ENCODE assay signal across 8 cellular contexts in the genomic region with DNA sequence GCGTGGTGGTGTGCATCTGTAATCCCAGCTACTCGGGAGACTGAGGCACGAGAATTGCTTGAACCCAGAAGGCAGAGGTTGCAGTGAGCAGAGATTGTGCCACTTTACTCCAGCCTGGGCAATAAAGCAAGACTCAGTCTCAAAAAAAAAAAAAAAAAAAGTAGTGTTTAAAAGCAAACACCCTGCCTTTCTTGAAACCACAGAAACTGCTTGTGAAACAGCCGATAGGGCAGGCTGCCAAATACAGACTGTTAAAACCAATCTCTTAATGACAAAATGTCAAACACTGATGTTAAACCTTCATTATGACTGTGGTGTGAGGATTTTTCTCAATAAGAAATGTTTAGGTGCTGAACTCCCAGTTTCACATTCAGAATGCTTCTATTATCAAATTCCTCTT. TPM values are rescaled to one million over a fixed set of nuclear protein-coding genes. Genes with fewer than 3 reads are reported as not detected.
DNase-seq lines count a peak whose midpoint lies in the region; ATAC-seq and TF ChIP-seq lines count a peak whose summit lies in the region.

No MANE protein-coding gene starts in this region.

- no peaks in the 10 kb centered on the region for H3K9me3 ChIP-seq in IMR-90 (ENCODE audit: control insufficient read depth, insufficient read depth, low read length)

- no peak overlapping the region for H2AFZ ChIP-seq in IMR-90 (replicated peaks; ENCODE audit: low read length, poor library complexity)

- intact Hi-C loops in IMR-90 (cut with micrococcal nuclease): no loop called here

- no peak for TF ChIP-seq RAD21 in IMR-90 (IDR thresholded peaks at IDR 0.05; ENCODE audit: low read length)

- H3K23ac ChIP-seq in IMR-90 (ENCODE audit: low read depth, low read length): 0 out of 2 replicates have a peak overlapping the region, but pooled peaks have one; percentile 16

- no peak overlapping the region for H2AK9ac ChIP-seq in IMR-90 (replicated peaks; ENCODE audit: low read depth, low read length, poor library complexity)

- no peak overlapping the region for H4K8ac ChIP-seq in IMR-90 (ENCODE audit: low read depth in 2 of 2, low read length in 2 of 2)

- H2BK15ac ChIP-seq in IMR-90 (ENCODE audit: low read depth, low read length): no peak overlapping the region

- H3K79me1 ChIP-seq in IMR-90 (ENCODE audit: low read depth in 1 of 2, low read length in 2 of 2): peaks cover 46 to 84% of the 10 kb centered on the region in 2 experiments

- H3K9ac ChIP-seq in IMR-90 (ENCODE audit: low read depth, low read length): no peak overlapping the region

- POLR2A ChIA-PET in IMR-90 (lab: Charles Lee; ENCODE audit: unreplicated experiment): no interaction called here

- no peak overlapping the region for H3K56ac ChIP-seq in IMR-90 (ENCODE audit: extremely low read depth, insufficient read depth, low read length)

- H2BK20ac ChIP-seq in IMR-90 (ENCODE audit: low read depth, low read length): no peak overlapping the region

- no peak overlapping the region for H3K4ac ChIP-seq in IMR-90 (ENCODE audit: low read depth, low read length)

- no peak; the same call in 1 of the 2 replicates for ATAC-seq in IMR-90 (ENCODE audit: low read depth)
- no peak for ATAC-seq in HG03159 (IDR thresholded peaks at IDR 0.05; ENCODE audit: unreplicated experiment)

- DNase-seq in GM19238 (ENCODE audit: insufficient read length, low spot score): peak; percentile 66
- DNase-seq in IMR-90: peak; percentile 61
- DNase-seq in activated CD4-positive, alpha-beta T cell treated with anti-CD3 and anti-CD28 coated beads for 24 hours (ENCODE audit: low read depth in 2 of 2): peak; percentile 66 to 67
- peak; percentile 77 for DNase-seq in central memory CD4-positive, alpha-beta T cell
- DNase-seq in stimulated activated CD4-positive, alpha-beta T cell treated with anti-CD3 and anti-CD28 coated beads, Interleukin-1b, Interleukin-23, amount 100 ng/mL, for 1 hour (ENCODE audit: low read depth in 2 of 2): peak; percentile 42 to 44
- no peak for DNase-seq in cerebellum (ENCODE audit: low spot score)
- DNase-seq in NCI-H128 (lab: John Stamatoyannopoulos, UW; ENCODE audit: unreplicated experiment): no peak

- dilution Hi-C loops in IMR-90 (cut with HindIII; ENCODE audit: low sequenced_read_pairs, unreplicated experiment): no loop called here

- no peak overlapping the region for H4K91ac ChIP-seq in IMR-90 (ENCODE audit: insufficient read depth, low read depth, low read length)

- no peak overlapping the region for H2BK5ac ChIP-seq in IMR-90 (ENCODE audit: low read depth, low read length, poor library complexity, severe bottlenecking)

- H3K4me1 ChIP-seq in IMR-90 (ENCODE audit: control insufficient read depth, insufficient read depth, low read length): peaks cover 12% of the 10 kb centered on the region

- H3K36me3 ChIP-seq in IMR-90 (ENCODE audit: control insufficient read depth, insufficient read depth, low read length): peaks cover 8% of the 10 kb centered on the region; the same call in 1 of the 2 replicates

- H3K18ac ChIP-seq in IMR-90 (ENCODE audit: low read depth, low read length): no peak overlapping the region

- no peak overlapping the region for H3K27ac ChIP-seq in IMR-90 (ENCODE audit: insufficient read depth, low read length)

- CTCF ChIA-PET in IMR-90 (lab: Yijun Ruan, JAX): no interaction called here

- H2BK120ac ChIP-seq in IMR-90 (ENCODE audit: low read depth, low read length): no peak overlapping the region

- in situ Hi-C loops in IMR-90 (cut with MboI; ENCODE audit: low sequenced_read_pairs): no loop called here

- no peak overlapping the region for H3K14ac ChIP-seq in IMR-90 (replicated peaks; ENCODE audit: low read depth, low read length)

- no peak overlapping the region for H2AK5ac ChIP-seq in IMR-90 (ENCODE audit: low read depth, low read length)

- no peak for TF ChIP-seq POLR2A in IMR-90 (IDR thresholded peaks at IDR 0.05; ENCODE audit: low read depth, low read length)

- no CpG with 5 or more reads among the region's 4 CpGs for WGBS in IMR-90 (ENCODE audit: extremely low coverage in 2 of 2, insufficient read length in 1 of 2), 2 experiments

- no peaks in the 10 kb centered on the region for H3K27me3 ChIP-seq in IMR-90 (ENCODE audit: control insufficient read depth, insufficient read depth, low read length)

- H4K20me1 ChIP-seq in IMR-90 (ENCODE audit: insufficient read depth, low read length): peaks cover 78% of the 10 kb centered on the region

- H3K4me2 ChIP-seq in IMR-90 (ENCODE audit: low read depth, low read length): no peak overlapping the region

- peaks cover 4% of the 10 kb centered on the region; the same call in 1 of the 2 replicates for H3K9me1 ChIP-seq in IMR-90 (ENCODE audit: insufficient read depth, low read length)

- no peak for TF ChIP-seq CTCF in IMR-90 (conservative IDR thresholded peaks at IDR 0.05; ENCODE audit: low read depth, low read length)

- BruUV-seq in IMR-90 (replicated peaks; lab: Mats Ljungman, UMichigan): no TSS peak

- no peak overlapping the region for H4K5ac ChIP-seq in IMR-90 (ENCODE audit: low read depth, low read length)

- H3K4me3 ChIP-seq in IMR-90 (ENCODE audit: insufficient read depth, low read depth, low read length): no peak overlapping the region

TF ChIP-seq in IMR-90, 13 proteins besides CTCF, POLR2A, EP300 and RAD21:
- TF ChIP-seq ELK1 (IDR thresholded peaks at IDR 0.05; ENCODE audit: borderline replicate concordance, low read depth, low read length) (no peak), MAFK (IDR thresholded peaks at IDR 0.05; ENCODE audit: low read depth, low read length) (no peak), CEBPB (IDR thresholded peaks at IDR 0.05; ENCODE audit: low read depth, low read length) (no peak), SMC3 (IDR thresholded peaks at IDR 0.05; ENCODE audit: low read depth, low read length) (no peak), MAZ (IDR thresholded peaks at IDR 0.05; ENCODE audit: borderline replicate concordance, low read depth, low read length) (no peak), USF2 (IDR thresholded peaks at IDR 0.05; ENCODE audit: low read depth, low read length) (no peak), NFE2L2 (IDR thresholded peaks at IDR 0.05; ENCODE audit: low read depth, low read length) (no peak), RCOR1 (IDR thresholded peaks at IDR 0.05; ENCODE audit: insufficient replicate concordance, low read length) (no peak), FOS (IDR thresholded peaks at IDR 0.05; ENCODE audit: low read depth, low read length) (no peak), RFX5 (IDR thresholded peaks at IDR 0.05; ENCODE audit: low read depth, low read length) (no peak), BHLHE40 (IDR thresholded peaks at IDR 0.05; ENCODE audit: low read depth, low read length) (no peak), MXI1 (IDR thresholded peaks at IDR 0.05; ENCODE audit: borderline replicate concordance, low read depth, low read length) (no peak), CHD1 (IDR thresholded peaks at IDR 0.05; ENCODE audit: low read depth, low read length) (no peak)

RNA-seq across cellular contexts. Expression of gene MARK2, which starts 27.3 kb away (rescaled TPM):
- 6.6 and 7.2 TPM in 2 replicates for total RNA-seq in IMR-90 (2012; rRNA removed)
- polyA plus RNA-seq in IMR-90 (2012; rRNA removed): 17.3 and 19.9 TPM in 2 replicates
- 13.2 and 14.5 TPM in 2 replicates for polyA plus RNA-seq in IMR-90 (2012; cell fraction: cytosol; rRNA removed)
- polyA plus RNA-seq in IMR-90 (2012; cell fraction: nucleus; rRNA removed; ENCODE audit: low replicate concordance): 17.4 and 22.9 TPM in 2 replicates
- 12.5 TPM for total RNA-seq in cerebellum

RNA-seq across cellular contexts. Expression of gene RCOR2, which starts 50.8 kb away (rescaled TPM):
- total RNA-seq in IMR-90 (2012; rRNA removed) (0.56 and 0.90 TPM in 2 replicates), cerebellum (15.5 TPM)
- 2.0 and 2.4 TPM in 2 replicates for polyA plus RNA-seq in IMR-90 (2012; rRNA removed)
- polyA plus RNA-seq in IMR-90 (2012; cell fraction: cytosol; rRNA removed): 1.9 and 2.9 TPM in 2 replicates
- polyA plus RNA-seq in IMR-90 (2012; cell fraction: nucleus; rRNA removed; ENCODE audit: low replicate concordance): 5.0 and 5.7 TPM in 2 replicates

RNA-seq across cellular contexts. Expression of gene SPINDOC, which starts 53.0 kb away (rescaled TPM):
- total RNA-seq in IMR-90 (2012; rRNA removed) (10.0 and 11.9 TPM in 2 replicates), cerebellum (12.2 TPM)
- 29.9 and 39.0 TPM in 2 replicates for polyA plus RNA-seq in IMR-90 (2012; rRNA removed)
- polyA plus RNA-seq in IMR-90 (2012; cell fraction: cytosol; rRNA removed): 34.0 and 34.1 TPM in 2 replicates
- polyA plus RNA-seq in IMR-90 (2012; cell fraction: nucleus; rRNA removed; ENCODE audit: low replicate concordance): 23.5 and 34.0 TPM in 2 replicates

Comparison
In these comparisons a context has a peak if more than half of its experiments do, and no peak if none do; other contexts are left out.
1. DNase-seq: peak in GM19238 (single experiment), IMR-90 (single experiment), activated CD4-positive, alpha-beta T cell treated with anti-CD3 and anti-CD28 coated beads for 24 hours (2 of 2), central memory CD4-positive, alpha-beta T cell (single experiment) and stimulated activated CD4-positive, alpha-beta T cell treated with anti-CD3 and anti-CD28 coated beads, Interleukin-1b, Interleukin-23, amount 100 ng/mL, for 1 hour (2 of 2); none in cerebellum (single experiment) and NCI-H128 (single experiment).